1 cellular context compared by ENCODE assay signal in the genomic region with DNA sequence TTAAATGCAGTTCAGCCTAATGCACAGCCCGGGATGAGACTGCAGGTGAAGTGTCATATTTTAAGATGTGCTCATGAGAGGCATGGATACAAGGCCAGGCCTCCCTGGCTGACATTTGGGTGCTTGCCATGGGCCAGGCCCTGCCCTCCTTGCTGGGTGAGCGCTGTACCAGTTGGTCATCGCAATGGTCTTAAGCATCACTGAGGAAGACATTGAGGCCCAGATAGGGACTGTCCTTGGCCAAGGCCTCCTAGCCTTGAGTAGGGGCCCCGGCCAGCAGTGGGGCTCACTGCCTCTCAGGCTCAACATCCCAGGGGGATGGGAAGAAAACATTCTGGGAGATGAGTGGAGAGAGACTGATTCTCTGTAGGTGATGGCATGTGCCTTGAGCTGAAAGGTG.
TF ChIP-seq lines count a peak whose summit lies in the region.

No MANE protein-coding gene starts in this region.

TF ChIP-seq in IMR-90, 13 proteins besides CTCF, POLR2A, EP300 and RAD21:
- TF ChIP-seq, protein P1, sequence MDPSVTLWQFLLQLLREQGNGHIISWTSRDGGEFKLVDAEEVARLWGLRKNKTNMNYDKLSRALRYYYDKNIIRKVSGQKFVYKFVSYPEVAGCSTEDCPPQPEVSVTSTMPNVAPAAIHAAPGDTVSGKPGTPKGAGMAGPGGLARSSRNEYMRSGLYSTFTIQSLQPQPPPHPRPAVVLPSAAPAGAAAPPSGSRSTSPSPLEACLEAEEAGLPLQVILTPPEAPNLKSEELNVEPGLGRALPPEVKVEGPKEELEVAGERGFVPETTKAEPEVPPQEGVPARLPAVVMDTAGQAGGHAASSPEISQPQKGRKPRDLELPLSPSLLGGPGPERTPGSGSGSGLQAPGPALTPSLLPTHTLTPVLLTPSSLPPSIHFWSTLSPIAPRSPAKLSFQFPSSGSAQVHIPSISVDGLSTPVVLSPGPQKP (IDR thresholded peaks at IDR 0.05; ENCODE audit: borderline replicate concordance, low read depth, low read length) = no peak
- TF ChIP-seq MAFK (IDR thresholded peaks at IDR 0.05; ENCODE audit: low read depth, low read length) (no peak), CEBPB (IDR thresholded peaks at IDR 0.05; ENCODE audit: low read depth, low read length) (no peak), NFE2L2 (IDR thresholded peaks at IDR 0.05; ENCODE audit: low read depth, low read length) (no peak), RCOR1 (IDR thresholded peaks at IDR 0.05; ENCODE audit: insufficient replicate concordance, low read length) (no peak), BHLHE40 (IDR thresholded peaks at IDR 0.05; ENCODE audit: low read depth, low read length) (no peak), USF2 (IDR thresholded peaks at IDR 0.05; ENCODE audit: low read depth, low read length) (no peak), MXI1 (IDR thresholded peaks at IDR 0.05; ENCODE audit: borderline replicate concordance, low read depth, low read length) (no peak)
TF ChIP-seq in IMR-90: peak in this region for 0.
